ENCODE assay signal across 16 cellular contexts in genomic region chr14:100668352-100668751, GRCh38. TPM values are rescaled to one million over a fixed set of nuclear protein-coding genes. Genes with fewer than 3 reads are reported as not detected.
A peak's percentile ranks its signal among the peaks of the same experiment; 100 is the strongest.
DNase-seq lines count a peak whose midpoint lies in the region; ATAC-seq and TF ChIP-seq lines count a peak whose summit lies in the region.
"Had no signal": no experiment of that assay in that cellular context is flagged by ENCODE, and none has a peak within 500 bp of the region (broad histone marks: within the 10 kb centered on the region; RNA-seq: fewer than 3 reads in every experiment).

No MANE protein-coding gene starts in this region.

- H3K27ac ChIP-seq in mesendoderm (ENCODE audit: low read depth, low read length) = no peak overlapping the region
- H3K27ac ChIP-seq: BLaER1 treated with 17β-estradiol and CSF1 and Interleukin-3, amounts not matched to agents 10 nM and 100 nM had no signal

- H3K27ac Mint-ChIP-seq in brain = peak overlapping the region in 3 of 5 experiments; percentile 50 to 84 (median 82)
- H3K27ac Mint-ChIP-seq in activated CD4-positive, alpha-beta memory T cell treated with anti-CD3 and anti-CD28 coated beads, Interleukin-2, amount 10 ng/mL, durations not matched to agents 7 days and 5 days = no peak overlapping the region
- H3K27ac Mint-ChIP-seq: CD4-positive, CD25-positive, alpha-beta regulatory T cell; GM23338 had no signal

- POLR2A ChIA-PET in activated CD4-positive, alpha-beta memory T cell treated with anti-CD3 and anti-CD28 coated beads, Interleukin-2, amount 10 ng/mL, durations not matched to agents 7 days and 5 days (lab: Charles Lee) = no interaction called here

- no CpG with 5 or more reads among the region's 6 CpGs for WGBS in mesendoderm (ENCODE audit: extremely low coverage, insufficient coverage, low lambda C conversion rate)

- H3K36me3 Mint-ChIP-seq in brain = no peaks in the 10 kb centered on the region
- no peaks in the 10 kb centered on the region for H3K36me3 Mint-ChIP-seq in activated CD4-positive, alpha-beta memory T cell treated with anti-CD3 and anti-CD28 coated beads, Interleukin-2, amount 10 ng/mL, durations not matched to agents 7 days and 5 days (ENCODE audit: low read depth)
- H3K36me3 Mint-ChIP-seq: CD4-positive, CD25-positive, alpha-beta regulatory T cell had no signal

- no peak overlapping the region for H3K18ac ChIP-seq in mesendoderm (ENCODE audit: low read length)

- H3K36me3 ChIP-seq in mesendoderm (ENCODE audit: control insufficient read depth, insufficient read depth, low read length) = no peaks in the 10 kb centered on the region
- H3K36me3 ChIP-seq: BLaER1 treated with 17β-estradiol and CSF1 and Interleukin-3, amounts not matched to agents 10 nM and 100 nM; HAP-1 had no signal

- intact Hi-C loops in left colon (cut with DNase I, micrococcal nuclease) = no loop called here

- peak; percentile 32 for ATAC-seq in left colon
- no peak for ATAC-seq in GM21360 (IDR thresholded peaks at IDR 0.05; ENCODE audit: unreplicated experiment)
- ATAC-seq: GM23338 had no signal

- H3K79me2 ChIP-seq in mesendoderm (ENCODE audit: control insufficient read depth, insufficient read depth, low read length) = no peaks in the 10 kb centered on the region

- no peak overlapping the region for H3K56ac ChIP-seq in mesendoderm (ENCODE audit: low read length)

- no peak overlapping the region for H3K4me2 ChIP-seq in mesendoderm (ENCODE audit: low read length)
- H3K4me2 ChIP-seq: GM23338 had no signal

- no peaks in the 10 kb centered on the region for H3K27me3 ChIP-seq in mesendoderm (ENCODE audit: insufficient read depth, low read length, poor library complexity)

- no peak overlapping the region for H3K4me3 ChIP-seq in mesendoderm (ENCODE audit: low read length)
- H3K4me3 ChIP-seq: BLaER1 treated with 17β-estradiol and CSF1 and Interleukin-3, amounts not matched to agents 10 nM and 100 nM; GM23338; HAP-1 had no signal

- no peak overlapping the region for H2BK120ac ChIP-seq in mesendoderm (ENCODE audit: low read depth, low read length)

- H2BK15ac ChIP-seq in mesendoderm (replicated peaks; ENCODE audit: low read depth) = no peak overlapping the region

- peak overlapping the region; percentile 30 for H2BK5ac ChIP-seq in mesendoderm (ENCODE audit: low read length)

- H3K79me1 ChIP-seq in mesendoderm (ENCODE audit: low read length) = no peaks in the 10 kb centered on the region

- no peak overlapping the region for H2AK5ac ChIP-seq in mesendoderm (ENCODE audit: low read length)

- CTCF ChIA-PET in activated CD4-positive, alpha-beta memory T cell treated with anti-CD3 and anti-CD28 coated beads, Interleukin-2, amount 10 ng/mL, durations not matched to agents 7 days and 5 days (lab: Charles Lee) = no interaction called here

- no peak overlapping the region for H4K5ac ChIP-seq in mesendoderm (ENCODE audit: low read length)

- no peak overlapping the region for H4K8ac ChIP-seq in mesendoderm (ENCODE audit: low read depth, low read length)

- H3K4ac ChIP-seq in mesendoderm (ENCODE audit: low read depth, low read length) = no peak overlapping the region

- DNase-seq in left colon (peak in 1 of 2 donors; percentile 32), mesendoderm (no peak), retina (peak; percentile 2)
- no peak for DNase-seq in activated CD4-positive, alpha-beta memory T cell treated with anti-CD3 and anti-CD28 coated beads, Interleukin-2, amount 10 ng/mL, durations not matched to agents 7 days and 5 days
- DNase-seq in stimulated activated CD4-positive, alpha-beta T cell treated with anti-CD3 and anti-CD28 coated beads, Interleukin-4, amount 100 ng/mL, for 4 hours = no peak
- DNase-seq: ACHN; CD4-positive, CD25-positive, alpha-beta regulatory T cell; DMS53; GF-D8; IMR-90 had no signal

- no peak overlapping the region for H3K4me3 Mint-ChIP-seq in brain
- H3K4me3 Mint-ChIP-seq in activated CD4-positive, alpha-beta memory T cell treated with anti-CD3 and anti-CD28 coated beads, Interleukin-2, amount 10 ng/mL, durations not matched to agents 7 days and 5 days = no peak overlapping the region
- H3K4me3 Mint-ChIP-seq: CD4-positive, CD25-positive, alpha-beta regulatory T cell; GM23338 had no signal

- peaks cover 4% of the 10 kb centered on the region for H3K4me1 ChIP-seq in mesendoderm (ENCODE audit: control insufficient read depth, low read depth, low read length)
- H3K4me1 ChIP-seq: HAP-1 had no signal

- peaks cover 87% of the 10 kb centered on the region for H3K4me1 Mint-ChIP-seq in brain
- H3K4me1 Mint-ChIP-seq in activated CD4-positive, alpha-beta memory T cell treated with anti-CD3 and anti-CD28 coated beads, Interleukin-2, amount 10 ng/mL, durations not matched to agents 7 days and 5 days = no peaks in the 10 kb centered on the region

- no peak for TF ChIP-seq CTCF in brain (conservative IDR thresholded peaks at IDR 0.05)

- peaks cover 0 to 15% (median 0%) of the 10 kb centered on the region in 5 experiments for H3K9me3 Mint-ChIP-seq in brain
- H3K9me3 Mint-ChIP-seq in activated CD4-positive, alpha-beta memory T cell treated with anti-CD3 and anti-CD28 coated beads, Interleukin-2, amount 10 ng/mL, durations not matched to agents 7 days and 5 days = no peaks in the 10 kb centered on the region
- H3K9me3 Mint-ChIP-seq: CD4-positive, CD25-positive, alpha-beta regulatory T cell; GM23338 had no signal

- H3K23ac ChIP-seq in mesendoderm (ENCODE audit: low read length) = no peak overlapping the region

- no peak overlapping the region for H3K9ac ChIP-seq in mesendoderm (ENCODE audit: low read length)
- H3K9ac ChIP-seq: BLaER1 treated with 17β-estradiol and CSF1 and Interleukin-3, amounts not matched to agents 10 nM and 100 nM had no signal

- peaks cover 3% of the 10 kb centered on the region for H3K27me3 Mint-ChIP-seq in brain
- peaks cover 20% of the 10 kb centered on the region for H3K27me3 Mint-ChIP-seq in activated CD4-positive, alpha-beta memory T cell treated with anti-CD3 and anti-CD28 coated beads, Interleukin-2, amount 10 ng/mL, durations not matched to agents 7 days and 5 days

RNA-seq across cellular contexts. Expression of gene DLK1, which starts 58.3 kb away (rescaled TPM):
- 233 TPM for polyA plus RNA-seq in brain (ENCODE audit: insufficient read depth, low read depth, low replicate concordance)
- not detected for total RNA-seq in left colon
- 0.51 TPM for polyA plus RNA-seq in mesendoderm (2013, experiment 1 of 2)
- 0.56 TPM for polyA plus RNA-seq in mesendoderm (2013, experiment 2 of 2)
- not detected for total RNA-seq in activated CD4-positive, alpha-beta memory T cell treated with anti-CD3 and anti-CD28 coated beads, Interleukin-2, amount 10 ng/mL, durations not matched to agents 7 days and 5 days
- total RNA-seq: A172; CD4-positive, CD25-positive, alpha-beta regulatory T cell had no signal
- polyA plus RNA-seq: CD4-positive, CD25-positive, alpha-beta regulatory T cell had no signal
